Comparison of ENCODE assay signal across 1 cellular context in the genomic region with DNA sequence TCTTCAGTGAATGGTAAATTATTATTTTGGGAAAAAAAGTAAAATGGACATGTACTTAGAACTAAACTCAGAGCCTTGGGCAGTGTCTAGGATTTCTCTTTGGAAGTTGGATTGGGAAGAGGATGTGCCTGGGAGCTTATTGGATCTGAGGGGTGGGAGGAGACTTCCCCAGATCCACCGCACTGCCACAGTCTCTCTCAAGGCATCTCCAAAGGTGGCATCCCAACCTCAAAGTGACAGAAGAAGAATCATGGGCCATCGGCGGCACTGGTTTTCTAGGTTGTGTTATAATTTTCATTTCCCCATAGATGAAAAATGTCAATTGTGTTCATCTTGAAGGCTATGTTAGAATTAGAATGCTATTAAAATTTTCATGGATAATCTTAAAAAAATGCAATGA.
TF ChIP-seq lines count a peak whose summit lies in the region.

No MANE protein-coding gene starts in this region.

TF ChIP-seq in IMR-90, 13 proteins besides CTCF, POLR2A, EP300 and RAD21 (continued from another document):
- TF ChIP-seq, protein P1, sequence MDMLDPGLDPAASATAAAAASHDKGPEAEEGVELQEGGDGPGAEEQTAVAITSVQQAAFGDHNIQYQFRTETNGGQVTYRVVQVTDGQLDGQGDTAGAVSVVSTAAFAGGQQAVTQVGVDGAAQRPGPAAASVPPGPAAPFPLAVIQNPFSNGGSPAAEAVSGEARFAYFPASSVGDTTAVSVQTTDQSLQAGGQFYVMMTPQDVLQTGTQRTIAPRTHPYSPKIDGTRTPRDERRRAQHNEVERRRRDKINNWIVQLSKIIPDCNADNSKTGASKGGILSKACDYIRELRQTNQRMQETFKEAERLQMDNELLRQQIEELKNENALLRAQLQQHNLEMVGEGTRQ (IDR thresholded peaks at IDR 0.05; ENCODE audit: low read depth, low read length), result no peak
- TF ChIP-seq CEBPB (IDR thresholded peaks at IDR 0.05; ENCODE audit: low read depth, low read length), result no peak
- no peak for TF ChIP-seq MAZ (IDR thresholded peaks at IDR 0.05; ENCODE audit: borderline replicate concordance, low read depth, low read length)
- no peak for TF ChIP-seq MXI1 (IDR thresholded peaks at IDR 0.05; ENCODE audit: borderline replicate concordance, low read depth, low read length)
- no peak for TF ChIP-seq CHD1 (IDR thresholded peaks at IDR 0.05; ENCODE audit: low read depth, low read length)
- TF ChIP-seq NFE2L2 (IDR thresholded peaks at IDR 0.05; ENCODE audit: low read depth, low read length), result no peak
- no peak for TF ChIP-seq SMC3 (IDR thresholded peaks at IDR 0.05; ENCODE audit: low read depth, low read length)
- TF ChIP-seq, protein P2, sequence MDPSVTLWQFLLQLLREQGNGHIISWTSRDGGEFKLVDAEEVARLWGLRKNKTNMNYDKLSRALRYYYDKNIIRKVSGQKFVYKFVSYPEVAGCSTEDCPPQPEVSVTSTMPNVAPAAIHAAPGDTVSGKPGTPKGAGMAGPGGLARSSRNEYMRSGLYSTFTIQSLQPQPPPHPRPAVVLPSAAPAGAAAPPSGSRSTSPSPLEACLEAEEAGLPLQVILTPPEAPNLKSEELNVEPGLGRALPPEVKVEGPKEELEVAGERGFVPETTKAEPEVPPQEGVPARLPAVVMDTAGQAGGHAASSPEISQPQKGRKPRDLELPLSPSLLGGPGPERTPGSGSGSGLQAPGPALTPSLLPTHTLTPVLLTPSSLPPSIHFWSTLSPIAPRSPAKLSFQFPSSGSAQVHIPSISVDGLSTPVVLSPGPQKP (IDR thresholded peaks at IDR 0.05; ENCODE audit: borderline replicate concordance, low read depth, low read length), result no peak
TF ChIP-seq in IMR-90: peak in this region for 0.
